Comparison of ENCODE assay signal across 13 cellular contexts in genomic region chr4:119026662-119027444, GRCh38.
A peak's percentile ranks its signal among the peaks of the same experiment; 100 is the strongest.
DNase-seq lines count a peak whose midpoint lies in the region; ATAC-seq and TF ChIP-seq lines count a peak whose summit lies in the region.
"Had no signal": no experiment of that assay in that cellular context is flagged by ENCODE, and none has a peak within 500 bp of the region (broad histone marks: within the 10 kb centered on the region; RNA-seq: fewer than 3 reads in every experiment).

No MANE protein-coding gene starts in this region.

- WGBS in smooth muscle cell (ENCODE audit: low lambda C conversion rate) = 86% methylated on average over 22 of the region's 22 CpGs

- H3K4me3 ChIP-seq in breast epithelium (peak overlapping the region; percentile 37 to 59 (median 41)), left lung (peak overlapping the region in 1 of 2 donors; percentile 6), smooth muscle cell (no peak overlapping the region)
- no peak overlapping the region for H3K4me3 ChIP-seq in effector memory CD4-positive, alpha-beta T cell (ENCODE audit: insufficient read depth, low read depth, low read length, poor library complexity, severe bottlenecking)

- TF ChIP-seq POLR2A in breast epithelium (IDR thresholded peaks at IDR 0.05) = no peak

- H4K20me1 ChIP-seq in smooth muscle cell (ENCODE audit: low read depth) = no peaks in the 10 kb centered on the region

- no peak for TF ChIP-seq CTCF in breast epithelium (IDR thresholded peaks at IDR 0.05)
- TF ChIP-seq CTCF in left lung (IDR thresholded peaks at IDR 0.05) = no peak
- TF ChIP-seq CTCF in smooth muscle cell (IDR thresholded peaks at IDR 0.05; ENCODE audit: borderline replicate concordance, insufficient read depth, poor library complexity, severe bottlenecking) = no peak

- H2AFZ ChIP-seq in smooth muscle cell (ENCODE audit: low read depth) = peak overlapping the region; percentile 91
- H2AFZ ChIP-seq: parathyroid adenoma had no signal

- no peaks in the 10 kb centered on the region for H3K9me3 ChIP-seq in breast epithelium
- no peaks in the 10 kb centered on the region for H3K9me3 ChIP-seq in left lung
- no peaks in the 10 kb centered on the region for H3K9me3 ChIP-seq in smooth muscle cell (replicated peaks; ENCODE audit: low read depth)
- no peaks in the 10 kb centered on the region for H3K9me3 ChIP-seq in effector memory CD4-positive, alpha-beta T cell (ENCODE audit: control insufficient read depth, low read length)

- H3K36me3 ChIP-seq in breast epithelium (no peaks in the 10 kb centered on the region), left lung (no peaks in the 10 kb centered on the region), smooth muscle cell (ENCODE audit: low read depth) (no peaks in the 10 kb centered on the region)
- no peaks in the 10 kb centered on the region for H3K36me3 ChIP-seq in effector memory CD4-positive, alpha-beta T cell (ENCODE audit: control insufficient read depth, insufficient read depth, low read length)

- peak overlapping the region; percentile 83 for H3K4me2 ChIP-seq in smooth muscle cell

- ATAC-seq in GM18868 (IDR thresholded peaks at IDR 0.05; ENCODE audit: unreplicated experiment) (peak; percentile 56), left lung (peak; percentile 26)
- ATAC-seq in stimulated activated naive B cell treated with anti-CD40 and anti-IgM and Interleukin-4, amounts not matched to agents 10 μg/mL and 1 μg/mL and 100 μg/mL, for 72 hours (replicated peaks) = no peak

- H3K9ac ChIP-seq in smooth muscle cell (ENCODE audit: low read depth) = peak overlapping the region; percentile 93
- H3K9ac ChIP-seq: parathyroid adenoma had no signal

- H3K27me3 ChIP-seq in breast epithelium (no peaks in the 10 kb centered on the region), left lung (no peaks in the 10 kb centered on the region), smooth muscle cell (ENCODE audit: low read depth) (no peaks in the 10 kb centered on the region)
- no peaks in the 10 kb centered on the region for H3K27me3 ChIP-seq in effector memory CD4-positive, alpha-beta T cell (replicated peaks; ENCODE audit: control insufficient read depth, insufficient read depth, low read length, poor library complexity, severe bottlenecking)
- H3K27me3 ChIP-seq: foreskin keratinocyte had no signal

- H3K27ac ChIP-seq in breast epithelium (peak overlapping the region; percentile 84 to 91), left lung (peak overlapping the region; percentile 85 to 90), smooth muscle cell (ENCODE audit: low read depth) (peak overlapping the region; percentile 100)
- H3K27ac ChIP-seq in effector memory CD4-positive, alpha-beta T cell (ENCODE audit: insufficient read depth, low read length, poor library complexity, severe bottlenecking) = no peak overlapping the region

- H3K4me3 Mint-ChIP-seq in stimulated activated naive B cell treated with anti-CD40 and anti-IgM and Interleukin-4, amounts not matched to agents 10 μg/mL and 1 μg/mL and 100 μg/mL, for 72 hours = no peak overlapping the region

- peaks cover 17 to 23% of the 10 kb centered on the region in 2 donors for H3K27me3 Mint-ChIP-seq in stimulated activated naive B cell treated with anti-CD40 and anti-IgM and Interleukin-4, amounts not matched to agents 10 μg/mL and 1 μg/mL and 100 μg/mL, for 72 hours

- no peaks in the 10 kb centered on the region for H3F3A ChIP-seq in smooth muscle cell (ENCODE audit: low read depth)

- H3K9me3 Mint-ChIP-seq in stimulated activated naive B cell treated with anti-CD40 and anti-IgM and Interleukin-4, amounts not matched to agents 10 μg/mL and 1 μg/mL and 100 μg/mL, for 72 hours = no peaks in the 10 kb centered on the region

- no peak for DNase-seq in breast epithelium (ENCODE audit: low spot score in 2 of 2)
- no peak for DNase-seq in left lung
- DNase-seq in smooth muscle cell (lab: John Stamatoyannopoulos, UW; ENCODE audit: unreplicated experiment) = no peak
- DNase-seq in KG1 (lab: John Stamatoyannopoulos, UW) = no peak
- no peak for DNase-seq in effector memory CD4-positive, alpha-beta T cell
- no peak for DNase-seq in globus pallidus (ENCODE audit: low spot score)
- DNase-seq in stimulated activated naive B cell treated with anti-CD40 and anti-IgM and Interleukin-4, amounts not matched to agents 10 μg/mL and 1 μg/mL and 100 μg/mL, for 72 hours = no peak
- DNase-seq: activated gamma-delta T cell, DND-41, NCI-H2107 had no signal

- intact Hi-C loops in breast epithelium (cut with DNase I; ENCODE audit: low total_unique reads) = no loop called here
- intact Hi-C loops in left lung (cut with DNase I) = no loop called here

- H3K4me1 ChIP-seq in breast epithelium (no peaks in the 10 kb centered on the region), left lung (peaks cover 0 to 15% of the 10 kb centered on the region in 2 donors), smooth muscle cell (ENCODE audit: low read depth) (peaks cover 8% of the 10 kb centered on the region)
- H3K4me1 ChIP-seq in effector memory CD4-positive, alpha-beta T cell (ENCODE audit: control insufficient read depth, insufficient read depth, low read length, poor library complexity, severe bottlenecking) = no peaks in the 10 kb centered on the region
- H3K4me1 ChIP-seq: parathyroid adenoma had no signal

- no peaks in the 10 kb centered on the region for H3K36me3 Mint-ChIP-seq in stimulated activated naive B cell treated with anti-CD40 and anti-IgM and Interleukin-4, amounts not matched to agents 10 μg/mL and 1 μg/mL and 100 μg/mL, for 72 hours

- no peak overlapping the region for H3K27ac Mint-ChIP-seq in stimulated activated naive B cell treated with anti-CD40 and anti-IgM and Interleukin-4, amounts not matched to agents 10 μg/mL and 1 μg/mL and 100 μg/mL, for 72 hours

- H3K4me1 Mint-ChIP-seq in stimulated activated naive B cell treated with anti-CD40 and anti-IgM and Interleukin-4, amounts not matched to agents 10 μg/mL and 1 μg/mL and 100 μg/mL, for 72 hours = no peaks in the 10 kb centered on the region

- H3K79me2 ChIP-seq in smooth muscle cell (ENCODE audit: low read depth) = no peaks in the 10 kb centered on the region
- H3K79me2 ChIP-seq: parathyroid adenoma had no signal

Comparison
In these comparisons a context has a peak if more than half of its experiments do, and no peak if none do; other contexts are left out.
1. ATAC-seq: peak in GM18868 (single experiment) and left lung (single experiment); none in stimulated activated naive B cell treated with anti-CD40 and anti-IgM and Interleukin-4, amounts not matched to agents 10 μg/mL and 1 μg/mL and 100 μg/mL, for 72 hours (0 of 2).
2. H3K4me3 ChIP-seq: peak in breast epithelium (3 of 3); none in smooth muscle cell (single experiment) and effector memory CD4-positive, alpha-beta T cell (single experiment).